9 cellular contexts compared by ENCODE assay signal in the genomic region with DNA sequence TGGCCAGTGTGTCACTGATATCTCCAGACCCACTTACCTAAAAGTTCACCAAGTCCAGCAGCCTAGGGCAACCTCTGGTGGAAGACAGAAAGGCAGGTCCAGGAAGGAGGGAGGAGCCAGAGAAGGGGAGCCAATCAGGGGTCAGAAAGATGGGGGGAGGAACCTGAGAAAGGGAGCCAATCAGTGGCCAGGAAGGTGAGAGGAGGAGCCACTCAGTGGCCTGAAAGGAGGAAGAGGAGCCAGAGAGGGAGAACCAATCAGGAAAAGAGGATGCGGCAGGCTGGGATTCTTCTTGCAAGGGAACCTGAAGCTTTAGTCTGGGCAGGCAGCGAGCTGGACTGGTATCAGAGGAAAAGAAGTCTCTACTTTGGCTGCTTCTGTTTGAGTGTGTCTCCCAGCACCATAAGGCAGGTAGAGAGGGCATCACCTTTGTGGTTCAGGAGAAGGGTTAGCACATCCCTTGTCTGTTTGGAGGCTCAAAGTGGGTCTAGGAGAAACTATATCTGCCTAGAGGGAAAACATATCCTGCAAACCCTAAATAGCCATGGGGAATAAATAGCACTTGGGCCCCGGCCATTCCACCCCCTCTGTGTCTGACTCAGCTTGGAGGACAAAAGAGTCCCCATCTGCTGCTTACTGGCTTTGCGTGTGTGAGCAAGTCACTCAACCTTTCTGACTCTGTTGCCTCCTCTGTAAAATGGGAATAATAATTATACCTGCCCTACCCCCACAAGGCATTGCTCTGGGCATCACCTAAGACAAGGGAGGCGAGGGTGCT. TPM values are rescaled to one million over a fixed set of nuclear protein-coding genes. Genes with fewer than 3 reads are reported as not detected.
A peak's percentile ranks its signal among the peaks of the same experiment; 100 is the strongest.
DNase-seq lines count a peak whose midpoint lies in the region; ATAC-seq and TF ChIP-seq lines count a peak whose summit lies in the region.
"Had no signal": no experiment of that assay in that cellular context is flagged by ENCODE, and none has a peak within 500 bp of the region (broad histone marks: within the 10 kb centered on the region; RNA-seq: fewer than 3 reads in every experiment).

No MANE protein-coding gene starts in this region.

- in situ Hi-C loops in GM23248 (cut with MboI) (no loop called here), brain microvascular endothelial cell (cut with HindIII; ENCODE audit: low pct_ligation_motif_present, low sequenced_read_pairs) (no loop called here)

- H3K27ac Mint-ChIP-seq in CD4-positive, alpha-beta T cell: no peak overlapping the region

- intact Hi-C loops in CD4-positive, alpha-beta T cell (cut with DNase I, micrococcal nuclease): no loop called here

- peak overlapping the region; percentile 45; the same call in 1 of the 2 replicates for H2AFZ ChIP-seq in GM23248

- no peak overlapping the region for H3K9ac ChIP-seq in GM23248

- no peaks in the 10 kb centered on the region for H3K9me3 Mint-ChIP-seq in CD4-positive, alpha-beta T cell

- 18 to 20% methylated on average over 5 of the region's 5 CpGs for WGBS in GM23248 (ENCODE audit: low coverage in 1 of 2, low lambda C conversion rate in 2 of 2, missing lambda C conversion rate in 2 of 2), 2 experiments

- H3K36me3 ChIP-seq in GM23248 (ENCODE audit: low read depth) (no peaks in the 10 kb centered on the region), brain microvascular endothelial cell (replicated peaks) (no peaks in the 10 kb centered on the region)
- H3K36me3 ChIP-seq: adrenal gland had no signal

- no peaks in the 10 kb centered on the region for H3F3A ChIP-seq in GM23248 (ENCODE audit: insufficient read depth)

- no peak for TF ChIP-seq CTCF in brain microvascular endothelial cell (IDR thresholded peaks at IDR 0.05; ENCODE audit: low read depth, low read length, missing control alignments)
- no peak for TF ChIP-seq CTCF in CD4-positive, alpha-beta T cell (IDR thresholded peaks at IDR 0.05)

- POLR2A ChIA-PET in CD4-positive, alpha-beta T cell (lab: Charles Lee): no interaction called here

- H3K4me3 Mint-ChIP-seq in CD4-positive, alpha-beta T cell: no peak overlapping the region

- peaks cover 14% of the 10 kb centered on the region; the same call in 1 of the 2 replicates for H3K27me3 ChIP-seq in GM23248 (replicated peaks; ENCODE audit: insufficient read depth)
- H3K27me3 ChIP-seq in brain microvascular endothelial cell (replicated peaks): no peaks in the 10 kb centered on the region
- H3K27me3 ChIP-seq in CD4-positive, alpha-beta T cell (ENCODE audit: control insufficient read depth, insufficient read depth, low read length): peaks cover 3% of the 10 kb centered on the region
- H3K27me3 ChIP-seq: adrenal gland had no signal

- H3K36me3 Mint-ChIP-seq in CD4-positive, alpha-beta T cell (ENCODE audit: low read depth): no peaks in the 10 kb centered on the region

- no peaks in the 10 kb centered on the region for H3K79me2 ChIP-seq in GM23248 (ENCODE audit: insufficient read depth)

- H3K27me3 Mint-ChIP-seq in CD4-positive, alpha-beta T cell: peaks cover 29% of the 10 kb centered on the region

- CTCF ChIA-PET in CD4-positive, alpha-beta T cell (lab: Charles Lee): no interaction called here

- H3K27ac ChIP-seq in GM23248: no peak overlapping the region
- H3K27ac ChIP-seq in brain microvascular endothelial cell: no peak overlapping the region
- H3K27ac ChIP-seq in CD4-positive, alpha-beta T cell (ENCODE audit: low read depth, low read length): no peak overlapping the region
- H3K27ac ChIP-seq: adrenal gland had no signal

- ATAC-seq in left lobe of liver (peak; percentile 27), HG02884 (IDR thresholded peaks at IDR 0.05; ENCODE audit: unreplicated experiment) (no peak)
- no peak for ATAC-seq in CD4-positive, alpha-beta T cell (ENCODE audit: poor library complexity)

- no peaks in the 10 kb centered on the region for H4K20me1 ChIP-seq in GM23248 (ENCODE audit: insufficient read depth)

- DNase-seq in Ammon's horn (ENCODE audit: low spot score) (peak; percentile 72), GM23248 (peak; percentile 61), NCI-H526 treated with DMSO at 0.1 percent for 48 hours (lab: John Stamatoyannopoulos, UW) (peak; percentile 14), brain microvascular endothelial cell (peak; percentile 12), left lobe of liver (ENCODE audit: low spot score) (no peak), NCI-H774 (lab: John Stamatoyannopoulos, UW) (no peak)
- no peak for DNase-seq in CD4-positive, alpha-beta T cell

- H3K9me2 ChIP-seq in GM23248 (ENCODE audit: insufficient read depth): no peaks in the 10 kb centered on the region

- H3K9me3 ChIP-seq in GM23248 (ENCODE audit: low read depth): no peaks in the 10 kb centered on the region
- no peaks in the 10 kb centered on the region for H3K9me3 ChIP-seq in CD4-positive, alpha-beta T cell (ENCODE audit: control insufficient read depth, low read length)
- H3K9me3 ChIP-seq: adrenal gland had no signal

- H3K4me1 ChIP-seq in GM23248 (ENCODE audit: insufficient read depth): peaks cover 3% of the 10 kb centered on the region; the same call in 1 of the 2 replicates
- H3K4me1 ChIP-seq: adrenal gland had no signal

- no peak overlapping the region for H3K4me3 ChIP-seq in GM23248
- H3K4me3 ChIP-seq in brain microvascular endothelial cell (ENCODE audit: low read depth, low read length): no peak overlapping the region
- H3K4me3 ChIP-seq: adrenal gland had no signal

- H3K4me2 ChIP-seq in GM23248 (ENCODE audit: unreplicated experiment): no peak overlapping the region

- H3K4me1 Mint-ChIP-seq in CD4-positive, alpha-beta T cell (ENCODE audit: low read depth): no peaks in the 10 kb centered on the region

RNA-seq across cellular contexts. Expression of a gene that starts 43.4 kb away (rescaled TPM):
- total RNA-seq in GM23248 (2014; rRNA removed; shearing (Covaris generic)): not detected in 2 replicates
- polyA plus RNA-seq in GM23248 (2016; fragmentation: Nextera tagmentation; extraction: Ambion mirVana): not detected in 2 replicates
- total RNA-seq in left lobe of liver: not detected
- total RNA-seq in CD4-positive, alpha-beta T cell: not detected
- polyA plus RNA-seq: adrenal gland had no signal

Comparison
In these comparisons a context has a peak if more than half of its experiments do, and no peak if none do; other contexts are left out.
1. DNase-seq: peak in Ammon's horn (single experiment), GM23248 (single experiment), NCI-H526 treated with DMSO at 0.1 percent for 48 hours (single experiment) and brain microvascular endothelial cell (single experiment); none in left lobe of liver (single experiment), NCI-H774 (single experiment) and CD4-positive, alpha-beta T cell (0 of 10).